8 cellular contexts compared by ENCODE assay signal in the genomic region with DNA sequence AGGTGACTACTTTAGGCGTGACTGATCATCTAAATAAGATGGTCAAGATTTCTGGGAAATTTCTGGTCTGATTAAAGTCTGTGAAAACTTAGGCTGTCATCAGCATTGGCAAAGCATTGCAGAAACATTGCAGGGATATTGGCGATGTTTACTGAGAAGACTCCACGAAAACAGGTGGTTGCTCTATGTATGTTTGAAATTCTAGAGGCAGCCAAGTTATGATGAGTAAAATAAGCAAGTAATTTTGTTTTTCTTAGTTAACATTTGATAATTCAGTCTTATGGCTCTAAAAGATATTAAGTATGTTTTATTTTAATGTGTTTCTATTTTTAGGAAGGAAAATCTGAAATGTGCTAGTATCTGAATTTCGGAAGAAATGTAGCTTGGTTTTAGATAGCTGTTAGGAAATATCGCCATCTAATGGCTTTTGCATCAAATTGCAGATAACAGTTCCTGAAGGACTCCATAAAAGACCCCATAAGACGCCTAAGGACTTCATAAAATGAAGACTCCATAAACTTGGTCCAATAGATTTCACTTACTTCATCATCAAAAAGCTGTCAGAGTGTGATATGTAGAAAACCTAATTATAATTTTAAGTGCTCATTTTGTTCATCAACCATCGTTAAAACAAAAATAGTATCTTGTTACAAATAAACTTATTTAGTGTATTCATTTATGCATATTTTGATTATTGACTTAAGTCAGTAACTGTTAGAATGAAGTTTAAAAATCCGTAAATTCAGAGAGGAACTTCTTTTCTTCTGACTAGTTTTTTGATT.
A peak's percentile ranks its signal among the peaks of the same experiment; 100 is the strongest.
DNase-seq lines count a peak whose midpoint lies in the region; ATAC-seq, FAIRE-seq and TF ChIP-seq lines count a peak whose summit lies in the region.

No MANE protein-coding gene starts in this region.

- TF ChIP-seq CTCF in MM.1S (IDR thresholded peaks at IDR 0.05; ENCODE audit: low read length) (peak; percentile 79), K562 (IDR thresholded peaks at IDR 0.05 in 2 of 3, conservative IDR thresholded peaks at IDR 0.05 in 1 of 3; ENCODE audit: insufficient read depth in 2 of 3, low read depth in 1 of 3, low read length in 3 of 3) (peak; percentile 42 to 76 (median 62); a peak in 5 of 6 replicates)

- H3K4ac ChIP-seq in mesenchymal stem cell (ENCODE audit: low read depth in 1 of 2, low read length in 2 of 2) = no peak overlapping the region

- H3K4me1 ChIP-seq in MM.1S (ENCODE audit: low read length) (no peaks in the 10 kb centered on the region), K562 (replicated peaks in 1 of 2; ENCODE audit: control insufficient read depth in 2 of 2, insufficient read depth in 2 of 2, low read length in 2 of 2) (no peaks in the 10 kb centered on the region), mesenchymal stem cell (ENCODE audit: control insufficient read depth, insufficient read depth, low read depth, low read length) (no peaks in the 10 kb centered on the region)

- no peak overlapping the region for H2BK15ac ChIP-seq in mesenchymal stem cell (ENCODE audit: low read depth, poor library complexity, severe bottlenecking)

- H3K4me3 ChIP-seq in MM.1S (ENCODE audit: low read length) = no peak overlapping the region
- no peak overlapping the region for H3K4me3 ChIP-seq in K562
- no peak overlapping the region for H3K4me3 ChIP-seq in mesenchymal stem cell (ENCODE audit: insufficient read depth in 1 of 2, low read depth in 1 of 2, low read length in 2 of 2)

- H3K23ac ChIP-seq in mesenchymal stem cell (ENCODE audit: low read length in 2 of 2) = no peak overlapping the region

- no peak overlapping the region for H2BK120ac ChIP-seq in mesenchymal stem cell (ENCODE audit: low read depth, low read length)

- H2AK5ac ChIP-seq in mesenchymal stem cell (ENCODE audit: low read length, severe bottlenecking) = no peak overlapping the region

- H3K79me1 ChIP-seq in mesenchymal stem cell (replicated peaks; ENCODE audit: low read length, poor library complexity, severe bottlenecking) = no peaks in the 10 kb centered on the region

- no peak for TF ChIP-seq POLR2A in K562 (conservative IDR thresholded peaks at IDR 0.05)

- no peaks in the 10 kb centered on the region for H3K9me1 ChIP-seq in K562 (ENCODE audit: control insufficient read depth, insufficient read depth, low read length)

- peak; percentile 56 for FAIRE-seq in K562 (lab: Jason Lieb, UNC)

- no peaks in the 10 kb centered on the region for H3K9me3 ChIP-seq in MM.1S (replicated peaks; ENCODE audit: insufficient read depth, low read length)
- H3K9me3 ChIP-seq in K562 (replicated peaks; ENCODE audit: control insufficient read depth, insufficient read depth, low read depth, low read length) = no peaks in the 10 kb centered on the region
- H3K9me3 ChIP-seq in mesenchymal stem cell (ENCODE audit: control insufficient read depth, low read length) = no peaks in the 10 kb centered on the region

- no peak overlapping the region for H4K8ac ChIP-seq in mesenchymal stem cell (ENCODE audit: low read length)

- no peaks in the 10 kb centered on the region for H3F3A ChIP-seq in MM.1S (ENCODE audit: insufficient read depth, low read length)

- peak; percentile 86 for TF ChIP-seq RAD21 in K562 (CRISPR knock-in tag; conservative IDR thresholded peaks at IDR 0.05 in 1 of 2, IDR thresholded peaks at IDR 0.05 in 1 of 2)

- 0 out of 2 replicates have a peak, but pooled peaks cover 2% of the 10 kb centered on the region for H4K20me1 ChIP-seq in MM.1S (ENCODE audit: insufficient read depth, low read length)
- no peaks in the 10 kb centered on the region for H4K20me1 ChIP-seq in K562 (replicated peaks; ENCODE audit: control insufficient read depth, insufficient read depth, low read length)

- no TSS peak for BruUV-seq in K562 (replicated peaks; lab: Mats Ljungman, UMichigan)

- H3K27ac ChIP-seq in MM.1S (ENCODE audit: low read length) (no peak overlapping the region), K562 (ENCODE audit: extremely low read depth, low read depth, low read length) (no peak overlapping the region), mesenchymal stem cell (ENCODE audit: low read length, poor library complexity, severe bottlenecking) (no peak overlapping the region)

- H2AFZ ChIP-seq in MM.1S (ENCODE audit: low read length) (no peak overlapping the region), K562 (ENCODE audit: low read depth, low read length) (no peak overlapping the region), mesenchymal stem cell (ENCODE audit: low read depth, low read length) (no peak overlapping the region)

- TF ChIP-seq EP300 in K562 (IDR thresholded peaks at IDR 0.05; ENCODE audit: low read length) = no peak

- in situ Hi-C loops in K562 (cut with MboI) = loop anchor here (10.0 to 25.0 kb wide), 4 partner anchors 649 to 1274 kb away; no protein-coding TSS in a partner anchor

- intact Hi-C loops in K562 (cut with micrococcal nuclease) = loop anchor here (1.0 to 10.0 kb wide), 6 partner anchors 178 to 1283 kb away; no protein-coding TSS in a partner anchor

- H3K9ac ChIP-seq in MM.1S (ENCODE audit: low read length) = no peak overlapping the region
- H3K9ac ChIP-seq in K562 (ENCODE audit: insufficient read depth in 1 of 2, low read depth in 2 of 2, low read length in 2 of 2) = no peak overlapping the region
- no peak overlapping the region for H3K9ac ChIP-seq in mesenchymal stem cell (ENCODE audit: low read length)

- H4K91ac ChIP-seq in mesenchymal stem cell (ENCODE audit: low read length) = no peak overlapping the region

- no peak overlapping the region for H3K18ac ChIP-seq in mesenchymal stem cell (ENCODE audit: low read depth in 1 of 2, low read length in 2 of 2)

- H3K14ac ChIP-seq in mesenchymal stem cell (ENCODE audit: low read length in 2 of 2) = no peak overlapping the region

- no peak overlapping the region for H2BK5ac ChIP-seq in mesenchymal stem cell (ENCODE audit: low read depth, low read length, poor library complexity, severe bottlenecking)

- whole genome bisulfite sequencing in K562 (ENCODE audit: insufficient coverage, low coverage, missing lambda C conversion rate) = under 1% methylated on average over 8 of the region's 8 CpGs
- 57% methylated on average over 5 of the region's 8 CpGs for WGBS in mesenchymal stem cell

- H2BK12ac ChIP-seq in mesenchymal stem cell (ENCODE audit: low read length in 2 of 2) = no peak overlapping the region

- H3K36me3 ChIP-seq in MM.1S (replicated peaks; ENCODE audit: insufficient read depth, low read length) (no peaks in the 10 kb centered on the region), K562 (ENCODE audit: control insufficient read depth, insufficient read depth, low read length) (no peaks in the 10 kb centered on the region), mesenchymal stem cell (ENCODE audit: control insufficient read depth in 1 of 2, insufficient read depth in 2 of 2, low read depth in 1 of 2, low read length in 2 of 2) (no peaks in the 10 kb centered on the region)

- no peak overlapping the region for H3K4me2 ChIP-seq in MM.1S (ENCODE audit: low read depth, low read length)
- H3K4me2 ChIP-seq in K562 (ENCODE audit: insufficient read depth, low read length) = no peak overlapping the region
- H3K4me2 ChIP-seq in mesenchymal stem cell (ENCODE audit: low read length, poor library complexity, severe bottlenecking) = no peak overlapping the region

- H3K27me3 ChIP-seq in MM.1S (replicated peaks; ENCODE audit: insufficient read depth, low read length) (no peaks in the 10 kb centered on the region), K562 (ENCODE audit: control insufficient read depth in 2 of 2, insufficient read depth in 2 of 2, low read length in 2 of 2) (no peaks in the 10 kb centered on the region), mesenchymal stem cell (ENCODE audit: control insufficient read depth in 1 of 2, insufficient read depth in 1 of 2, low read length in 2 of 2) (peaks cover 0 to 4% of the 10 kb centered on the region in 2 experiments)

- H3K79me2 ChIP-seq in MM.1S (ENCODE audit: low read length) (no peaks in the 10 kb centered on the region), K562 (ENCODE audit: control insufficient read depth, insufficient read depth, low read length) (no peaks in the 10 kb centered on the region)

- POLR2A ChIA-PET in K562 (lab: Yijun Ruan, JAX) = interaction anchor here (1.0 kb wide), 1 partner anchor 782 kb away, joined by 4 read pairs; the partner anchor contains the start of gene HEATR1

- ATAC-seq in K562 (peak; percentile 71), HG03175 (IDR thresholded peaks at IDR 0.05; ENCODE audit: unreplicated experiment) (no peak)

- CTCF ChIA-PET in K562 (lab: Yijun Ruan, JAX; ENCODE audit: low intra/inter-chr PET ratio) = interaction anchor here (0.6 kb wide), 1 partner anchor 101 kb away, joined by 3 read pairs; no protein-coding TSS in a partner anchor

- DNase-seq in NCI-H510A treated with DMSO at 0.1 percent for 48 hours (lab: John Stamatoyannopoulos, UW) (peak; percentile 5), NCI-H510A (lab: John Stamatoyannopoulos, UW) (no peak), MM.1S (peak; percentile 29), K562 (ENCODE audit: extremely low read depth in 1 of 4, low spot score in 3 of 4) (peak; percentile 20 to 37 (median 30)), mesenchymal stem cell (peak; percentile 42), GOT3 (lab: John Stamatoyannopoulos, UW) (no peak)
- DNase-seq in stimulated activated CD4-positive, alpha-beta T cell treated with anti-CD3 and anti-CD28 coated beads, Interleukin-12 subunit alpha, Interleukin-12 subunit beta, amount 100 ng/mL, for 4 hours = no peak

- no peaks in the 10 kb centered on the region for H3K9me2 ChIP-seq in MM.1S (replicated peaks; ENCODE audit: insufficient read depth, low read length)

TF ChIP-seq in K562, 482 proteins besides CTCF, POLR2A, EP300 and RAD21 (continues in another document):
- TF ChIP-seq SMC3 (conservative IDR thresholded peaks at IDR 0.05; ENCODE audit: insufficient read depth, low read depth, low read length) (0 out of 2 replicates have a peak, but pooled peaks have one; percentile 41), FOXA3 (CRISPR knock-in tag; conservative IDR thresholded peaks at IDR 0.05 in 1 of 2, IDR thresholded peaks at IDR 0.05 in 1 of 2) (no peak), ZFP1 (CRISPR knock-in tag; IDR thresholded peaks at IDR 0.05) (no peak), L3MBTL2 (IDR thresholded peaks at IDR 0.05) (no peak), DEAF1 (CRISPR knock-in tag; IDR thresholded peaks at IDR 0.05) (peak; percentile 67)

Comparison
In these comparisons a context has a peak if more than half of its experiments do, and no peak if none do; other contexts are left out.
1. DNase-seq: peak in NCI-H510A treated with DMSO at 0.1 percent for 48 hours (single experiment), MM.1S (single experiment), K562 (4 of 4) and mesenchymal stem cell (single experiment); none in NCI-H510A (single experiment), GOT3 (single experiment) and stimulated activated CD4-positive, alpha-beta T cell treated with anti-CD3 and anti-CD28 coated beads, Interleukin-12 subunit alpha, Interleukin-12 subunit beta, amount 100 ng/mL, for 4 hours (single experiment).